In genomic region chr1:28812669-28813468, GRCh38 we compare ENCODE assay signal across 15 cellular contexts. TPM values are rescaled to one million over a fixed set of nuclear protein-coding genes. Genes with fewer than 3 reads are reported as not detected.
DNase-seq lines count a peak whose midpoint lies in the region; TF ChIP-seq lines count a peak whose summit lies in the region.
"Had no signal": no experiment of that assay in that cellular context is flagged by ENCODE, and none has a peak within 500 bp of the region (broad histone marks: within the 10 kb centered on the region; RNA-seq: fewer than 3 reads in every experiment).

No MANE protein-coding gene starts in this region.

- no peak overlapping the region for H3K27ac ChIP-seq in Karpas-422 (ENCODE audit: low read length)
- H3K27ac ChIP-seq: coronary artery, foreskin keratinocyte had no signal

- H3K36me3 ChIP-seq in skeletal muscle satellite cell (ENCODE audit: insufficient read depth, low read length) (no peaks in the 10 kb centered on the region), Karpas-422 (ENCODE audit: insufficient read depth, low read length) (no peaks in the 10 kb centered on the region)

- H3K27ac Mint-ChIP-seq in endothelial cell (ENCODE audit: unreplicated experiment) = no peak overlapping the region
- H3K27ac Mint-ChIP-seq in activated CD4-positive, alpha-beta memory T cell treated with anti-CD3 and anti-CD28 coated beads for 36 hours = no peak overlapping the region
- H3K27ac Mint-ChIP-seq: activated naive CD4-positive, alpha-beta T cell treated with anti-CD3 and anti-CD28 coated beads, Interleukin-2, amount 50 U/mL, for 24 hours had no signal

- POLR2A ChIA-PET in activated CD4-positive, alpha-beta memory T cell treated with anti-CD3 and anti-CD28 coated beads for 36 hours (lab: Charles Lee) = no interaction called here

- DNase-seq in activated T-cell treated with anti-CD3 and anti-CD28 coated beads, Interleukin-2, amount 50 U/mL, for 48 hours = peak; percentile 18 to 24
- no peak for DNase-seq in activated T-cell treated with anti-CD3 and anti-CD28 coated beads for 4 hours
- peak; percentile 85 to 91 for DNase-seq in NCI-H524 (lab: John Stamatoyannopoulos, UW)
- no peak for DNase-seq in endothelial cell (ENCODE audit: low spot score)
- DNase-seq in activated effector memory CD4-positive, alpha-beta T cell treated with Interleukin-2 at 50 U/mL for 16 hours = no peak
- no peak for DNase-seq in Karpas-422
- no peak for DNase-seq in activated CD4-positive, alpha-beta memory T cell treated with anti-CD3 and anti-CD28 coated beads for 36 hours
- DNase-seq: EL, NCI-H2227 treated with DMSO at 0.1 percent for 48 hours had no signal

- H3K9me3 Mint-ChIP-seq in endothelial cell (ENCODE audit: unreplicated experiment) = no peaks in the 10 kb centered on the region
- no peaks in the 10 kb centered on the region for H3K9me3 Mint-ChIP-seq in activated CD4-positive, alpha-beta memory T cell treated with anti-CD3 and anti-CD28 coated beads for 36 hours
- H3K9me3 Mint-ChIP-seq: activated naive CD4-positive, alpha-beta T cell treated with anti-CD3 and anti-CD28 coated beads, Interleukin-2, amount 50 U/mL, for 24 hours had no signal

- intact Hi-C loops in activated CD4-positive, alpha-beta memory T cell treated with anti-CD3 and anti-CD28 coated beads for 36 hours (cut with micrococcal nuclease) = no loop called here

- H3K4me3 ChIP-seq in skeletal muscle satellite cell (ENCODE audit: low read length) = peak overlapping the region; percentile 57
- no peak overlapping the region for H3K4me3 ChIP-seq in Karpas-422 (ENCODE audit: low read length)
- H3K4me3 ChIP-seq: coronary artery had no signal

- H3K9me3 ChIP-seq in skeletal muscle satellite cell (replicated peaks; ENCODE audit: low read length) (no peaks in the 10 kb centered on the region), Karpas-422 (ENCODE audit: low read length) (no peaks in the 10 kb centered on the region)

- peaks cover 57% of the 10 kb centered on the region for H3K27me3 ChIP-seq in skeletal muscle satellite cell (ENCODE audit: control insufficient read depth, insufficient read depth, low read length)
- H3K27me3 ChIP-seq in Karpas-422 (ENCODE audit: low read length) = no peaks in the 10 kb centered on the region

- H3K4me3 Mint-ChIP-seq in endothelial cell (ENCODE audit: unreplicated experiment) = peak overlapping the region; percentile 81
- no peak overlapping the region for H3K4me3 Mint-ChIP-seq in activated CD4-positive, alpha-beta memory T cell treated with anti-CD3 and anti-CD28 coated beads for 36 hours
- H3K4me3 Mint-ChIP-seq: activated naive CD4-positive, alpha-beta T cell treated with anti-CD3 and anti-CD28 coated beads, Interleukin-2, amount 50 U/mL, for 24 hours had no signal

- H3K9me2 ChIP-seq in Karpas-422 (replicated peaks; ENCODE audit: insufficient read depth, low read length) = no peaks in the 10 kb centered on the region

- no peaks in the 10 kb centered on the region for H3K79me2 ChIP-seq in Karpas-422 (ENCODE audit: low read length)

- H2AFZ ChIP-seq in Karpas-422 (ENCODE audit: low read length) = no peak overlapping the region

- H4K20me1 ChIP-seq in Karpas-422 (ENCODE audit: insufficient read depth, low read depth, low read length) = no peaks in the 10 kb centered on the region

- H3K4me2 ChIP-seq in skeletal muscle satellite cell (ENCODE audit: low read length) = peak overlapping the region; percentile 22
- no peak overlapping the region for H3K4me2 ChIP-seq in Karpas-422 (ENCODE audit: low read depth, low read length, poor library complexity, severe bottlenecking)

- H3K4me1 Mint-ChIP-seq in endothelial cell (ENCODE audit: unreplicated experiment) = peaks cover 39% of the 10 kb centered on the region
- H3K4me1 Mint-ChIP-seq in activated CD4-positive, alpha-beta memory T cell treated with anti-CD3 and anti-CD28 coated beads for 36 hours (ENCODE audit: low read depth) = peaks cover 3% of the 10 kb centered on the region
- H3K4me1 Mint-ChIP-seq: activated naive CD4-positive, alpha-beta T cell treated with anti-CD3 and anti-CD28 coated beads, Interleukin-2, amount 50 U/mL, for 24 hours had no signal

- H3K36me3 Mint-ChIP-seq in endothelial cell (ENCODE audit: low read depth, unreplicated experiment) = no peaks in the 10 kb centered on the region
- no peaks in the 10 kb centered on the region for H3K36me3 Mint-ChIP-seq in activated CD4-positive, alpha-beta memory T cell treated with anti-CD3 and anti-CD28 coated beads for 36 hours
- H3K36me3 Mint-ChIP-seq: activated naive CD4-positive, alpha-beta T cell treated with anti-CD3 and anti-CD28 coated beads, Interleukin-2, amount 50 U/mL, for 24 hours had no signal

- H3K9ac ChIP-seq in skeletal muscle satellite cell (ENCODE audit: low read depth, low read length) (no peak overlapping the region), Karpas-422 (ENCODE audit: low read length) (no peak overlapping the region)

- peaks cover 6% of the 10 kb centered on the region for H3K27me3 Mint-ChIP-seq in endothelial cell (ENCODE audit: unreplicated experiment)
- H3K27me3 Mint-ChIP-seq in activated CD4-positive, alpha-beta memory T cell treated with anti-CD3 and anti-CD28 coated beads for 36 hours = peaks cover 57% of the 10 kb centered on the region

- TF ChIP-seq CTCF in endothelial cell (IDR thresholded peaks at IDR 0.05; ENCODE audit: unreplicated experiment) = no peak

- CTCF ChIA-PET in activated CD4-positive, alpha-beta memory T cell treated with anti-CD3 and anti-CD28 coated beads for 36 hours (lab: Charles Lee) = interaction anchor here (0.6 kb wide), 1 partner anchor 63 kb away, joined by 3 read pairs; no protein-coding TSS in a partner anchor

- H3K4me1 ChIP-seq in skeletal muscle satellite cell (ENCODE audit: control insufficient read depth, insufficient read depth, low read length) (no peaks in the 10 kb centered on the region), Karpas-422 (ENCODE audit: low read length) (no peaks in the 10 kb centered on the region)
- H3K4me1 ChIP-seq: foreskin keratinocyte had no signal

RNA-seq across cellular contexts. Expression of gene OPRD1, which starts 0.9 kb away (rescaled TPM):
- total RNA-seq in endothelial cell (ENCODE audit: unreplicated experiment) = 9.7 TPM
- not detected in 2 replicates for total RNA-seq in skeletal muscle satellite cell (2012; rRNA removed)
- not detected in 2 replicates for total RNA-seq in Karpas-422 (2014; rRNA removed; shearing (Covaris generic); ENCODE audit: low replicate concordance)
- total RNA-seq in activated CD4-positive, alpha-beta memory T cell treated with anti-CD3 and anti-CD28 coated beads for 36 hours = not detected
- total RNA-seq: foreskin keratinocyte, lower leg skin, subcutaneous adipose tissue had no signal

Comparison
In these comparisons a context has a peak if more than half of its experiments do, and no peak if none do; other contexts are left out.
1. DNase-seq: peak in activated T-cell treated with anti-CD3 and anti-CD28 coated beads, Interleukin-2, amount 50 U/mL, for 48 hours (2 of 2) and NCI-H524 (2 of 2); none in activated T-cell treated with anti-CD3 and anti-CD28 coated beads for 4 hours (single experiment), endothelial cell (single experiment), activated effector memory CD4-positive, alpha-beta T cell treated with Interleukin-2 at 50 U/mL for 16 hours (single experiment), Karpas-422 (single experiment) and activated CD4-positive, alpha-beta memory T cell treated with anti-CD3 and anti-CD28 coated beads for 36 hours (single experiment).
2. RNA of gene OPRD1, which starts 0.9 kb away (total RNA-seq): 9.7 TPM in endothelial cell (single experiment); not detected in Karpas-422 and not detected in activated CD4-positive, alpha-beta memory T cell treated with anti-CD3 and anti-CD28 coated beads for 36 hours; every median in the first group is over 10 times any median in the second.